ENCODE assay signal across 2 cellular contexts in genomic region chr12:9940370-9940769, GRCh38.
TF ChIP-seq lines count a peak whose summit lies in the region.

No MANE protein-coding gene starts in this region.

TF ChIP-seq in HCT116, 20 proteins besides CTCF, POLR2A, EP300 and RAD21:
- no peak for TF ChIP-seq ZFX (IDR thresholded peaks at IDR 0.05)
- no peak for TF ChIP-seq EZH2phosphoT487 (IDR thresholded peaks at IDR 0.05; ENCODE audit: borderline replicate concordance)
- TF ChIP-seq POLR2AphosphoS5 (IDR thresholded peaks at IDR 0.05; ENCODE audit: low read depth, low read length), result no peak
- TF ChIP-seq ELF1 (IDR thresholded peaks at IDR 0.05; ENCODE audit: borderline replicate concordance, low read depth), result no peak
- TF ChIP-seq YY1 (IDR thresholded peaks at IDR 0.05; ENCODE audit: extremely low read depth, insufficient replicate concordance, low read depth, low read length), result no peak
- TF ChIP-seq SIN3A (IDR thresholded peaks at IDR 0.05; ENCODE audit: low read depth), result no peak
- TF ChIP-seq, protein P1, sequence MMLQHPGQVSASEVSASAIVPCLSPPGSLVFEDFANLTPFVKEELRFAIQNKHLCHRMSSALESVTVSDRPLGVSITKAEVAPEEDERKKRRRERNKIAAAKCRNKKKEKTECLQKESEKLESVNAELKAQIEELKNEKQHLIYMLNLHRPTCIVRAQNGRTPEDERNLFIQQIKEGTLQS (IDR thresholded peaks at IDR 0.05), result no peak
- no peak for TF ChIP-seq CBX3 (IDR thresholded peaks at IDR 0.05; ENCODE audit: low read depth)

TF ChIP-seq in HepG2, 621 proteins besides CTCF, POLR2A, EP300 and RAD21:
- TF ChIP-seq ATM (IDR thresholded peaks at IDR 0.05; ENCODE audit: borderline replicate concordance) (no peak), CENPT (CRISPR knock-in tag; IDR thresholded peaks at IDR 0.05; ENCODE audit: low read depth) (no peak), ZNF138 (CRISPR knock-in tag; IDR thresholded peaks at IDR 0.05; ENCODE audit: low read depth) (no peak), MXI1 (IDR thresholded peaks at IDR 0.05; ENCODE audit: borderline replicate concordance, low read depth, low read length) (no peak), CREB3 (CRISPR knock-in tag; IDR thresholded peaks at IDR 0.05) (no peak), MATR3 (CRISPR knock-in tag; IDR thresholded peaks at IDR 0.05) (no peak), ZNF678 (CRISPR knock-in tag; IDR thresholded peaks at IDR 0.05) (no peak), JUNB (CRISPR knock-in tag; IDR thresholded peaks at IDR 0.05; ENCODE audit: borderline replicate concordance) (no peak), ZNF761 (CRISPR knock-in tag; conservative IDR thresholded peaks at IDR 0.05) (no peak), NR2F1 (CRISPR knock-in tag; IDR thresholded peaks at IDR 0.05) (no peak), MAFF (IDR thresholded peaks at IDR 0.05; ENCODE audit: low read depth, low read length) (no peak), ZNF607 (CRISPR knock-in tag; IDR thresholded peaks at IDR 0.05; ENCODE audit: borderline replicate concordance) (no peak)
- TF ChIP-seq, protein P2, sequence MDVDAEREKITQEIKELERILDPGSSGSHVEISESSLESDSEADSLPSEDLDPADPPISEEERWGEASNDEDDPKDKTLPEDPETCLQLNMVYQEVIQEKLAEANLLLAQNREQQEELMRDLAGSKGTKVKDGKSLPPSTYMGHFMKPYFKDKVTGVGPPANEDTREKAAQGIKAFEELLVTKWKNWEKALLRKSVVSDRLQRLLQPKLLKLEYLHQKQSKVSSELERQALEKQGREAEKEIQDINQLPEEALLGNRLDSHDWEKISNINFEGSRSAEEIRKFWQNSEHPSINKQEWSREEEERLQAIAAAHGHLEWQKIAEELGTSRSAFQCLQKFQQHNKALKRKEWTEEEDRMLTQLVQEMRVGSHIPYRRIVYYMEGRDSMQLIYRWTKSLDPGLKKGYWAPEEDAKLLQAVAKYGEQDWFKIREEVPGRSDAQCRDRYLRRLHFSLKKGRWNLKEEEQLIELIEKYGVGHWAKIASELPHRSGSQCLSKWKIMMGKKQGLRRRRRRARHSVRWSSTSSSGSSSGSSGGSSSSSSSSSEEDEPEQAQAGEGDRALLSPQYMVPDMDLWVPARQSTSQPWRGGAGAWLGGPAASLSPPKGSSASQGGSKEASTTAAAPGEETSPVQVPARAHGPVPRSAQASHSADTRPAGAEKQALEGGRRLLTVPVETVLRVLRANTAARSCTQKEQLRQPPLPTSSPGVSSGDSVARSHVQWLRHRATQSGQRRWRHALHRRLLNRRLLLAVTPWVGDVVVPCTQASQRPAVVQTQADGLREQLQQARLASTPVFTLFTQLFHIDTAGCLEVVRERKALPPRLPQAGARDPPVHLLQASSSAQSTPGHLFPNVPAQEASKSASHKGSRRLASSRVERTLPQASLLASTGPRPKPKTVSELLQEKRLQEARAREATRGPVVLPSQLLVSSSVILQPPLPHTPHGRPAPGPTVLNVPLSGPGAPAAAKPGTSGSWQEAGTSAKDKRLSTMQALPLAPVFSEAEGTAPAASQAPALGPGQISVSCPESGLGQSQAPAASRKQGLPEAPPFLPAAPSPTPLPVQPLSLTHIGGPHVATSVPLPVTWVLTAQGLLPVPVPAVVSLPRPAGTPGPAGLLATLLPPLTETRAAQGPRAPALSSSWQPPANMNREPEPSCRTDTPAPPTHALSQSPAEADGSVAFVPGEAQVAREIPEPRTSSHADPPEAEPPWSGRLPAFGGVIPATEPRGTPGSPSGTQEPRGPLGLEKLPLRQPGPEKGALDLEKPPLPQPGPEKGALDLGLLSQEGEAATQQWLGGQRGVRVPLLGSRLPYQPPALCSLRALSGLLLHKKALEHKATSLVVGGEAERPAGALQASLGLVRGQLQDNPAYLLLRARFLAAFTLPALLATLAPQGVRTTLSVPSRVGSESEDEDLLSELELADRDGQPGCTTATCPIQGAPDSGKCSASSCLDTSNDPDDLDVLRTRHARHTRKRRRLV (CRISPR knock-in tag; IDR thresholded peaks at IDR 0.05), result no peak
- TF ChIP-seq, protein P3, sequence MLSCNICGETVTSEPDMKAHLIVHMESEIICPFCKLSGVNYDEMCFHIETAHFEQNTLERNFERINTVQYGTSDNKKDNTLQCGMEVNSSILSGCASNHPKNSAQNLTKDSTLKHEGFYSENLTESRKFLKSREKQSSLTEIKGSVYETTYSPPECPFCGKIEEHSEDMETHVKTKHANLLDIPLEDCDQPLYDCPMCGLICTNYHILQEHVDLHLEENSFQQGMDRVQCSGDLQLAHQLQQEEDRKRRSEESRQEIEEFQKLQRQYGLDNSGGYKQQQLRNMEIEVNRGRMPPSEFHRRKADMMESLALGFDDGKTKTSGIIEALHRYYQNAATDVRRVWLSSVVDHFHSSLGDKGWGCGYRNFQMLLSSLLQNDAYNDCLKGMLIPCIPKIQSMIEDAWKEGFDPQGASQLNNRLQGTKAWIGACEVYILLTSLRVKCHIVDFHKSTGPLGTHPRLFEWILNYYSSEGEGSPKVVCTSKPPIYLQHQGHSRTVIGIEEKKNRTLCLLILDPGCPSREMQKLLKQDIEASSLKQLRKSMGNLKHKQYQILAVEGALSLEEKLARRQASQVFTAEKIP (CRISPR knock-in tag; IDR thresholded peaks at IDR 0.05; ENCODE audit: borderline replicate concordance), result no peak
